In the genomic region with DNA sequence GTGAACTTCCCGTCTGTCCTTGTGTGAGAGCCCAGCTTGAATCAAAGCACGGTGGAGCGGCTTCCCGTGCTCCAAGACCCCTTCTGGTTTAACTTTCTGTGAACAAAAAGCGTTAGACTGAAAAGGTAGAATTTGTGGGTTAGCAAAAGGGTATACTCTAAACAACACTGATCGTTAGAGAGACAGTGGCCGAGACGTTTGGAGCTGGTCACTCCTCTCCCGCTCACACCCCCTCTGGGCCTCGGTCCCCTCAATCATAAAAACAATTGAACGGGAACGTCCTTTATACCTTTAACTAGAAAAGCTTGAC, we compare ENCODE assay signal across 1 cellular context.
TF ChIP-seq lines count a peak whose summit lies in the region.

No MANE protein-coding gene starts in this region.

TF ChIP-seq in GM23338, 12 proteins besides CTCF, POLR2A, EP300 and RAD21 (continued from another document):
- TF ChIP-seq ZNF331 (CRISPR knock-in tag; IDR thresholded peaks at IDR 0.05; ENCODE audit: low read depth) (no peak), EZH2 (IDR thresholded peaks at IDR 0.05; ENCODE audit: low read depth, unreplicated experiment) (no peak), POLR2AphosphoS5 (IDR thresholded peaks at IDR 0.05; ENCODE audit: low read depth) (no peak), NANOG (IDR thresholded peaks at IDR 0.05; ENCODE audit: borderline replicate concordance) (no peak), ZNF114 (CRISPR knock-in tag; IDR thresholded peaks at IDR 0.05) (no peak), CREB1 (CRISPR knock-in tag; IDR thresholded peaks at IDR 0.05; ENCODE audit: low read depth) (no peak), JUNB (IDR thresholded peaks at IDR 0.05; ENCODE audit: unreplicated experiment) (no peak)
- TF ChIP-seq, protein P1, sequence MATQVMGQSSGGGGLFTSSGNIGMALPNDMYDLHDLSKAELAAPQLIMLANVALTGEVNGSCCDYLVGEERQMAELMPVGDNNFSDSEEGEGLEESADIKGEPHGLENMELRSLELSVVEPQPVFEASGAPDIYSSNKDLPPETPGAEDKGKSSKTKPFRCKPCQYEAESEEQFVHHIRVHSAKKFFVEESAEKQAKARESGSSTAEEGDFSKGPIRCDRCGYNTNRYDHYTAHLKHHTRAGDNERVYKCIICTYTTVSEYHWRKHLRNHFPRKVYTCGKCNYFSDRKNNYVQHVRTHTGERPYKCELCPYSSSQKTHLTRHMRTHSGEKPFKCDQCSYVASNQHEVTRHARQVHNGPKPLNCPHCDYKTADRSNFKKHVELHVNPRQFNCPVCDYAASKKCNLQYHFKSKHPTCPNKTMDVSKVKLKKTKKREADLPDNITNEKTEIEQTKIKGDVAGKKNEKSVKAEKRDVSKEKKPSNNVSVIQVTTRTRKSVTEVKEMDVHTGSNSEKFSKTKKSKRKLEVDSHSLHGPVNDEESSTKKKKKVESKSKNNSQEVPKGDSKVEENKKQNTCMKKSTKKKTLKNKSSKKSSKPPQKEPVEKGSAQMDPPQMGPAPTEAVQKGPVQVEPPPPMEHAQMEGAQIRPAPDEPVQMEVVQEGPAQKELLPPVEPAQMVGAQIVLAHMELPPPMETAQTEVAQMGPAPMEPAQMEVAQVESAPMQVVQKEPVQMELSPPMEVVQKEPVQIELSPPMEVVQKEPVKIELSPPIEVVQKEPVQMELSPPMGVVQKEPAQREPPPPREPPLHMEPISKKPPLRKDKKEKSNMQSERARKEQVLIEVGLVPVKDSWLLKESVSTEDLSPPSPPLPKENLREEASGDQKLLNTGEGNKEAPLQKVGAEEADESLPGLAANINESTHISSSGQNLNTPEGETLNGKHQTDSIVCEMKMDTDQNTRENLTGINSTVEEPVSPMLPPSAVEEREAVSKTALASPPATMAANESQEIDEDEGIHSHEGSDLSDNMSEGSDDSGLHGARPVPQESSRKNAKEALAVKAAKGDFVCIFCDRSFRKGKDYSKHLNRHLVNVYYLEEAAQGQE (IDR thresholded peaks at IDR 0.05; ENCODE audit: unreplicated experiment): no peak
TF ChIP-seq in GM23338: peak in this region for 0.
